In genomic region chr6:91438570-91438969, GRCh38 we compare ENCODE assay signal across 26 cellular contexts.
"Had no signal": no experiment of that assay in that cellular context is flagged by ENCODE, and none has a peak within 500 bp of the region (broad histone marks: within the 10 kb centered on the region; RNA-seq: fewer than 3 reads in every experiment).

No MANE protein-coding gene starts in this region.

- H3K9me3 ChIP-seq: gastrocnemius medialis, ovary, prostate gland, right atrium auricular region, thoracic aorta, vagina had no signal

- H3K27ac Mint-ChIP-seq: activated naive CD8-positive, alpha-beta T cell; activated T-helper 2 cell treated with anti-CD3 and anti-CD28 coated beads, Interferon-gamma antibody, Interleukin-2, Interleukin-4, amounts not matched to agents 10 μg/mL and 5 μg/mL and 100 μg/mL, durations not matched to agents 14 hours and 24 hours and 36 hours; dendritic cell treated with granulocyte-macrophage colony-stimulating factor and Interleukin-4, amounts not matched to agents 40 ng/mL and 50 ng/mL, for 4 days; naive B cell; type B pancreatic cell; WTC11 had no signal

- H3K27me3 ChIP-seq: cardiac muscle cell, gastrocnemius medialis, ovary, right atrium auricular region, vagina had no signal

- ATAC-seq: activated T-cell treated with anti-CD3 and anti-CD28 coated beads, Interleukin-2, amount 50 U/mL, for 4 hours; esophagus mucosa; gastrocnemius medialis; WTC11 had no signal

- H3K4me3 ChIP-seq: cardiac muscle cell, gastrocnemius medialis, ovary, prostate gland, right atrium auricular region, thoracic aorta, vagina had no signal

- H3K9me3 Mint-ChIP-seq: activated T-helper 2 cell treated with anti-CD3 and anti-CD28 coated beads, Interferon-gamma antibody, Interleukin-2, Interleukin-4, amounts not matched to agents 10 μg/mL and 5 μg/mL and 100 μg/mL, durations not matched to agents 14 hours and 24 hours and 36 hours; dendritic cell treated with granulocyte-macrophage colony-stimulating factor and Interleukin-4, amounts not matched to agents 40 ng/mL and 50 ng/mL, for 4 days; type B pancreatic cell; WTC11 had no signal

- H3K27me3 Mint-ChIP-seq: activated naive CD8-positive, alpha-beta T cell; dendritic cell treated with granulocyte-macrophage colony-stimulating factor and Interleukin-4, amounts not matched to agents 40 ng/mL and 50 ng/mL, for 4 days; naive B cell; type B pancreatic cell had no signal

- H3K4me1 Mint-ChIP-seq: naive B cell had no signal

- DNase-seq: activated CD4-positive, alpha-beta T cell treated with anti-CD3 and anti-CD28 coated beads, Interleukin-2, amount 50 U/mL, for 4 hours; activated CD8-positive, alpha-beta memory T cell treated with anti-CD3 and anti-CD28 coated beads for 24 hours; activated CD8-positive, alpha-beta memory T cell treated with anti-CD3 and anti-CD28 coated beads, Interleukin-2, amount 50 U/mL, for 4 hours; activated naive CD4-positive, alpha-beta T cell; activated T-cell treated with anti-CD3 and anti-CD28 coated beads, Interleukin-2, amount 50 U/mL, for 4 hours; amygdala; effector memory CD4-positive, alpha-beta T cell; gastrocnemius medialis; hypothalamus; naive B cell; ovary; stimulated activated CD4-positive, alpha-beta T cell treated with anti-CD3 and anti-CD28 coated beads, Interleukin-4, amount 100 ng/mL, for 24 hours; stimulated activated naive CD4-positive, alpha-beta T cell treated with Interleukin-2 at 50 U/mL for 16 hours; T1000 had no signal

- H3K4me3 Mint-ChIP-seq: activated naive CD8-positive, alpha-beta T cell; activated T-cell treated with anti-CD3 and anti-CD28 coated beads, Interleukin-2, amount 50 U/mL, for 4 hours; dendritic cell treated with granulocyte-macrophage colony-stimulating factor and Interleukin-4, amounts not matched to agents 40 ng/mL and 50 ng/mL, for 4 days; naive B cell; type B pancreatic cell; WTC11 had no signal

- H3K27ac ChIP-seq: cardiac muscle cell, gastrocnemius medialis, ovary, prostate gland, right atrium auricular region, thoracic aorta, vagina had no signal

- H3K4me1 ChIP-seq: gastrocnemius medialis, prostate gland, right atrium auricular region, vagina had no signal

- H3K36me3 ChIP-seq: cardiac muscle cell, gastrocnemius medialis, ovary, prostate gland, right atrium auricular region, thoracic aorta, vagina had no signal

- H3K36me3 Mint-ChIP-seq: activated naive CD8-positive, alpha-beta T cell; naive B cell; type B pancreatic cell; WTC11 had no signal

- FAIRE-seq: islet of Langerhans had no signal
